ENCODE assay signal across 8 cellular contexts in genomic region chr3:134373942-134374790, GRCh38. TPM values are rescaled to one million over a fixed set of nuclear protein-coding genes. Genes with fewer than 3 reads are reported as not detected.
DNase-seq lines count a peak whose midpoint lies in the region; ATAC-seq and TF ChIP-seq lines count a peak whose summit lies in the region.

Gene AMOTL2 (minus strand): TSS chr3:134374447. CDS start chr3:134371433, 3,014 bp downstream.

- under 1% methylated on average over 87 of the region's 87 CpGs for WGBS in HUES64

- DNase-seq in activated CD4-positive, alpha-beta T cell treated with anti-CD3 and anti-CD28 coated beads for 36 hours = peak; percentile 54
- DNase-seq in activated CD4-positive, alpha-beta T cell treated with anti-CD3 and anti-CD28 coated beads for 1 hour = no peak
- DNase-seq in SJCRH30 (peak; percentile 94 to 95), colonic mucosa (peak; percentile 86), islet precursor cell (peak; percentile 98)

- peaks cover 33% of the 10 kb centered on the region for H3K27me3 Mint-ChIP-seq in activated CD4-positive, alpha-beta T cell treated with anti-CD3 and anti-CD28 coated beads for 36 hours

- H3K27me3 ChIP-seq in HUES64 (ENCODE audit: insufficient read depth, low read length) = peaks cover 30% of the 10 kb centered on the region
- no peaks in the 10 kb centered on the region for H3K27me3 ChIP-seq in SJCRH30
- no peaks in the 10 kb centered on the region for H3K27me3 ChIP-seq in colonic mucosa
- no peaks in the 10 kb centered on the region for H3K27me3 ChIP-seq in skeletal muscle satellite cell (ENCODE audit: control insufficient read depth, insufficient read depth, low read length)

- H3K4me2 ChIP-seq in skeletal muscle satellite cell (ENCODE audit: low read length) = peak within 1 kb of the TSS; percentile 98

- peak within 1 kb of the TSS; percentile 90 for H3K4me3 ChIP-seq in HUES64 (ENCODE audit: low read length)
- peak within 1 kb of the TSS; percentile 88 for H3K4me3 ChIP-seq in SJCRH30
- H3K4me3 ChIP-seq in colonic mucosa = peak within 1 kb of the TSS; percentile 59
- peak within 1 kb of the TSS; percentile 100 for H3K4me3 ChIP-seq in skeletal muscle satellite cell (ENCODE audit: low read length)

- peak within 1 kb of the TSS; percentile 100 for H3K27ac ChIP-seq in HUES64 (ENCODE audit: low read depth, low read length)
- peak within 1 kb of the TSS; percentile 99 for H3K27ac ChIP-seq in SJCRH30
- peak within 1 kb of the TSS; percentile 93 for H3K27ac ChIP-seq in colonic mucosa

- H3K36me3 ChIP-seq in HUES64 (ENCODE audit: insufficient read depth, low read length) = peaks cover 32% of the 10 kb centered on the region
- peaks cover 31% of the 10 kb centered on the region for H3K36me3 ChIP-seq in SJCRH30
- H3K36me3 ChIP-seq in colonic mucosa = no peaks in the 10 kb centered on the region
- peaks cover 47% of the 10 kb centered on the region for H3K36me3 ChIP-seq in skeletal muscle satellite cell (ENCODE audit: insufficient read depth, low read length)

- H3K4me1 ChIP-seq in HUES64 (ENCODE audit: insufficient read depth, low read length) (peaks cover 55% of the 10 kb centered on the region), SJCRH30 (peaks cover 7% of the 10 kb centered on the region; the same call in 1 of the 2 replicates), colonic mucosa (peaks cover 24% of the 10 kb centered on the region), skeletal muscle satellite cell (ENCODE audit: control insufficient read depth, insufficient read depth, low read length) (peaks cover 43% of the 10 kb centered on the region)

- ATAC-seq in activated CD4-positive, alpha-beta T cell treated with anti-CD3 and anti-CD28 coated beads for 36 hours = peak; percentile 51
- ATAC-seq in GM18873 (IDR thresholded peaks at IDR 0.05; ENCODE audit: low FRiP score, unreplicated experiment) = no peak

- peak within 1 kb of the TSS; percentile 99 for H3K9ac ChIP-seq in HUES64 (ENCODE audit: low read depth, low read length)
- peak within 1 kb of the TSS; percentile 77 to 87 for H3K9ac ChIP-seq in colonic mucosa (ENCODE audit: low read depth in 2 of 2, low read length in 2 of 2)
- peak within 1 kb of the TSS; percentile 100 for H3K9ac ChIP-seq in skeletal muscle satellite cell (ENCODE audit: low read depth, low read length)

- H3K27ac Mint-ChIP-seq in activated CD4-positive, alpha-beta T cell treated with anti-CD3 and anti-CD28 coated beads for 36 hours = peak within 1 kb of the TSS; percentile 8

- POLR2A ChIA-PET in activated CD4-positive, alpha-beta T cell treated with anti-CD3 and anti-CD28 coated beads for 36 hours (lab: Charles Lee) = no interaction called here

- CTCF ChIA-PET in activated CD4-positive, alpha-beta T cell treated with anti-CD3 and anti-CD28 coated beads for 36 hours (lab: Charles Lee) = interaction anchor here (0.6 to 1.1 kb wide), 2 partner anchors 67 to 99 kb away, joined by 3 to 5 read pairs; no protein-coding TSS in a partner anchor

- H3K4me3 Mint-ChIP-seq in activated CD4-positive, alpha-beta T cell treated with anti-CD3 and anti-CD28 coated beads for 36 hours = peak within 1 kb of the TSS; percentile 68

- no peaks in the 10 kb centered on the region for H3K36me3 Mint-ChIP-seq in activated CD4-positive, alpha-beta T cell treated with anti-CD3 and anti-CD28 coated beads for 36 hours (ENCODE audit: low read depth)

- no peaks in the 10 kb centered on the region for H3K9me3 Mint-ChIP-seq in activated CD4-positive, alpha-beta T cell treated with anti-CD3 and anti-CD28 coated beads for 36 hours (ENCODE audit: low read depth)

- H3K9me3 ChIP-seq in HUES64 (ENCODE audit: insufficient read depth, low read depth, low read length) (no peaks in the 10 kb centered on the region), SJCRH30 (replicated peaks) (no peaks in the 10 kb centered on the region), colonic mucosa (no peaks in the 10 kb centered on the region), skeletal muscle satellite cell (replicated peaks; ENCODE audit: low read length) (no peaks in the 10 kb centered on the region)

- peaks cover 9% of the 10 kb centered on the region for H3K4me1 Mint-ChIP-seq in activated CD4-positive, alpha-beta T cell treated with anti-CD3 and anti-CD28 coated beads for 36 hours

- intact Hi-C loops in activated CD4-positive, alpha-beta T cell treated with anti-CD3 and anti-CD28 coated beads for 36 hours (cut with DNase I, micrococcal nuclease) = no loop called here
- intact Hi-C loops in colonic mucosa (cut with DNase I) = no loop called here

- no peak for TF ChIP-seq CTCF in colonic mucosa (IDR thresholded peaks at IDR 0.05)

RNA-seq across cellular contexts. Expression of gene AMOTL2, which starts in this region (rescaled TPM):
- under 1 TPM; 0.32 to 0.42 TPM for total RNA-seq in activated CD4-positive, alpha-beta T cell treated with anti-CD3 and anti-CD28 coated beads for 36 hours
- polyA plus RNA-seq in HUES64 (2013, experiment 1 of 2) = 32.8 TPM
- polyA plus RNA-seq in HUES64 (2013, experiment 2 of 2) = 42.5 TPM
- total RNA-seq in SJCRH30 (2014; rRNA removed; shearing (Covaris generic)) = 18.8 and 19.0 TPM in 2 replicates
- total RNA-seq in colonic mucosa = 10 to 100 TPM; 17.8 to 19.9 TPM
- 40.8 and 77.5 TPM in 2 replicates for total RNA-seq in skeletal muscle satellite cell (2012; rRNA removed)

Comparison
In these comparisons a context has a peak if more than half of its experiments do, and no peak if none do; other contexts are left out.
1. RNA of gene AMOTL2 (total RNA-seq): 17.8 to 19.9 TPM in colonic mucosa and 18.8 to 19.0 TPM in SJCRH30; 0.32 to 0.42 TPM in activated CD4-positive, alpha-beta T cell treated with anti-CD3 and anti-CD28 coated beads for 36 hours; every median in the first group is over 10 times any median in the second.
2. Peak in DNase-seq and ATAC-seq in activated CD4-positive, alpha-beta T cell treated with anti-CD3 and anti-CD28 coated beads for 36 hours; RNA of the gene not detected or under 1 TPM.
3. Peak in every context shown above with its lines, with median percentiles within 50 percentile points of each other: H3K27ac ChIP-seq, H3K4me3 ChIP-seq and H3K9ac ChIP-seq.